ENCODE assay signal across 20 cellular contexts in the genomic region with DNA sequence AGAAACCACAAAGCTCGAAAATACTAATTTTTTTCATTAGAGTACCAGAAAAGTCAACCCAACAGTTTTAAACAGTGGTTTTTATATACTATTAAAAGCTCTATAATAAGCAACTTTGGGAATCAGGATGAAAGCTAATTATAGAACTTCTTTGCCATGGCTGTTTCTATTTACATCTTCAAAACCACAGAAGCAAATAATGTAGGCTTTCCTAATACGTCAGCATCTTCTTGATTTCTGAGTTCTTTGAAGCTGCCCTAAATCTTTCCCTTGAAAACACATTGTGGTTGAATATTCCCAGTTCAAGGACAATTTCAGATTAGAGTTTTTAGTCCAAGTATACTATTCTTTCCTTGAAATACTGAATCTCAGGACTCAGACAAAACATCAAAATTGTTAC.
DNase-seq lines count a peak whose midpoint lies in the region; ATAC-seq and TF ChIP-seq lines count a peak whose summit lies in the region.
"Had no signal": no experiment of that assay in that cellular context is flagged by ENCODE, and none has a peak within 500 bp of the region (broad histone marks: within the 10 kb centered on the region; RNA-seq: fewer than 3 reads in every experiment).

No MANE protein-coding gene starts in this region.

- H3K14ac ChIP-seq in neuronal stem cell (ENCODE audit: low read length): no peak overlapping the region

- H3K4me3 ChIP-seq in fibroblast of lung (replicated peaks in 1 of 4; ENCODE audit: control extremely low read depth in 1 of 4, insufficient read depth in 1 of 4, low read depth in 3 of 4, low read length in 4 of 4): no peak overlapping the region
- H3K4me3 ChIP-seq in neuronal stem cell (ENCODE audit: low read length in 2 of 2): no peak overlapping the region
- H3K4me3 ChIP-seq in BE2C (ENCODE audit: low read depth, low read length): no peak overlapping the region
- no peak overlapping the region for H3K4me3 ChIP-seq in Caco-2 (ENCODE audit: low read depth, low read length)
- H3K4me3 ChIP-seq: GM12878, GM23248, HAP-1 had no signal

- no peak overlapping the region for H2BK120ac ChIP-seq in neuronal stem cell (ENCODE audit: low read depth, low read length)

- H3K4me1 Mint-ChIP-seq in Caco-2 (ENCODE audit: low read depth, unreplicated experiment): no peaks in the 10 kb centered on the region
- H3K4me1 Mint-ChIP-seq: CD4-positive, CD25-positive, alpha-beta regulatory T cell; IgD-negative memory B cell had no signal

- no peak overlapping the region for H3K18ac ChIP-seq in neuronal stem cell (ENCODE audit: low read length)

- H3K27me3 Mint-ChIP-seq in Caco-2 (ENCODE audit: insufficient read depth, unreplicated experiment): peaks cover 4% of the 10 kb centered on the region
- H3K27me3 Mint-ChIP-seq: CD4-positive, CD25-positive, alpha-beta regulatory T cell; IgD-negative memory B cell had no signal

- no peaks in the 10 kb centered on the region for H3K79me1 ChIP-seq in neuronal stem cell (ENCODE audit: low read depth, low read length)

- no peak overlapping the region for H3K4me2 ChIP-seq in fibroblast of lung (ENCODE audit: extremely low read depth, insufficient read depth, low read length)
- no peak overlapping the region for H3K4me2 ChIP-seq in neuronal stem cell (ENCODE audit: insufficient read depth, low read length, poor library complexity, severe bottlenecking)

- no peak for ATAC-seq in HG02938 (IDR thresholded peaks at IDR 0.05; ENCODE audit: unreplicated experiment)
- ATAC-seq: GM12878 had no signal

- intact Hi-C loops in Caco-2 (cut with micrococcal nuclease; ENCODE audit: unreplicated experiment): no loop called here

- H3K36me3 ChIP-seq in fibroblast of lung (ENCODE audit: control insufficient read depth, insufficient read depth, low read length): no peaks in the 10 kb centered on the region
- no peaks in the 10 kb centered on the region for H3K36me3 ChIP-seq in neuronal stem cell (replicated peaks in 1 of 2; ENCODE audit: control insufficient read depth in 2 of 2, insufficient read depth in 2 of 2, low read length in 2 of 2)
- H3K36me3 ChIP-seq in BE2C: no peaks in the 10 kb centered on the region
- H3K36me3 ChIP-seq in Caco-2 (ENCODE audit: control insufficient read depth, insufficient read depth, low read length): no peaks in the 10 kb centered on the region
- H3K36me3 ChIP-seq: HAP-1 had no signal

- H3K4me1 ChIP-seq in fibroblast of lung (ENCODE audit: control insufficient read depth, extremely low read depth, insufficient read depth, low read length): no peaks in the 10 kb centered on the region
- peaks cover 0 to 10% of the 10 kb centered on the region in 2 donors for H3K4me1 ChIP-seq in neuronal stem cell (ENCODE audit: control insufficient read depth in 2 of 2, insufficient read depth in 1 of 2, low read depth in 1 of 2, low read length in 2 of 2)
- H3K4me1 ChIP-seq in BE2C: peaks cover 7% of the 10 kb centered on the region
- H3K4me1 ChIP-seq in Caco-2: no peaks in the 10 kb centered on the region
- H3K4me1 ChIP-seq: HAP-1 had no signal

- H3K27ac Mint-ChIP-seq in Caco-2 (ENCODE audit: unreplicated experiment): no peak overlapping the region
- H3K27ac Mint-ChIP-seq: CD4-positive, CD25-positive, alpha-beta regulatory T cell; IgD-negative memory B cell had no signal

- H4K20me1 ChIP-seq in fibroblast of lung (ENCODE audit: control insufficient read depth, extremely low read depth, insufficient read depth, low read length): no peaks in the 10 kb centered on the region

- H3K27ac ChIP-seq in fibroblast of lung (ENCODE audit: insufficient read depth, low read length) (no peak overlapping the region), neuronal stem cell (replicated peaks; ENCODE audit: low read length) (peak overlapping the region; percentile 70)
- H3K27ac ChIP-seq: GM23248 had no signal

- no TSS peak for BruUV-seq in Caco-2 (replicated peaks; lab: Mats Ljungman, UMichigan)

- no peak overlapping the region for H2AK5ac ChIP-seq in neuronal stem cell (ENCODE audit: low read depth, low read length)

- no peaks in the 10 kb centered on the region for H3K79me2 ChIP-seq in fibroblast of lung (ENCODE audit: control insufficient read depth, insufficient read depth, low read length)

- no peak overlapping the region for H4K8ac ChIP-seq in neuronal stem cell (ENCODE audit: low read depth, low read length)

- H3K27me3 ChIP-seq in fibroblast of lung (ENCODE audit: control insufficient read depth, insufficient read depth, low read length): peaks cover 2% of the 10 kb centered on the region
- H3K27me3 ChIP-seq in neuronal stem cell (ENCODE audit: control insufficient read depth in 3 of 3, insufficient read depth in 3 of 3, low read depth in 1 of 3, low read length in 3 of 3): peaks cover 0 to 8% (median 0%) of the 10 kb centered on the region in 3 experiments
- H3K27me3 ChIP-seq in BE2C: no peaks in the 10 kb centered on the region
- no peaks in the 10 kb centered on the region for H3K27me3 ChIP-seq in Caco-2 (replicated peaks; ENCODE audit: control insufficient read depth, insufficient read depth, low read length)

- no peak overlapping the region for H4K91ac ChIP-seq in neuronal stem cell (ENCODE audit: low read depth, low read length, poor library complexity)

- H2BK12ac ChIP-seq in neuronal stem cell (ENCODE audit: low read length): no peak overlapping the region

- no peak overlapping the region for H3K4ac ChIP-seq in neuronal stem cell (ENCODE audit: low read length)

- no peak overlapping the region for H3K23ac ChIP-seq in neuronal stem cell (ENCODE audit: low read depth, low read length, poor library complexity)

- TF ChIP-seq CTCF in fibroblast of lung (conservative IDR thresholded peaks at IDR 0.05 in 1 of 2, IDR thresholded peaks at IDR 0.05 in 1 of 2; ENCODE audit: low read depth in 1 of 2, low read length in 2 of 2): no peak
- no peak for TF ChIP-seq CTCF in BE2C (IDR thresholded peaks at IDR 0.05; ENCODE audit: low read depth, low read length)
- no peak for TF ChIP-seq CTCF in Caco-2 (IDR thresholded peaks at IDR 0.05; ENCODE audit: insufficient read depth in 1 of 2, low read depth in 1 of 2, low read length in 1 of 2, severe bottlenecking in 1 of 2, unreplicated experiment in 1 of 2)

- no peaks in the 10 kb centered on the region for H3K36me3 Mint-ChIP-seq in Caco-2 (ENCODE audit: insufficient read depth, unreplicated experiment)
- H3K36me3 Mint-ChIP-seq: CD4-positive, CD25-positive, alpha-beta regulatory T cell; IgD-negative memory B cell had no signal

- no peak overlapping the region for H2AFZ ChIP-seq in fibroblast of lung (ENCODE audit: low read length)
- no peak overlapping the region for H2AFZ ChIP-seq in neuronal stem cell (ENCODE audit: low read length)
- H2AFZ ChIP-seq: GM23248 had no signal

- H3K9ac ChIP-seq in fibroblast of lung (ENCODE audit: insufficient read depth, low read length) (no peak overlapping the region), neuronal stem cell (ENCODE audit: low read depth, low read length, poor library complexity) (no peak overlapping the region)
- H3K9ac ChIP-seq: GM23248 had no signal

- WGBS in neuronal stem cell (ENCODE audit: extremely low coverage in 2 of 2, insufficient read length in 2 of 2, insufficient replicate concordance in 1 of 2), 2 donors: no CpG with 5 or more reads among the region's 2 CpGs

- no peaks in the 10 kb centered on the region for H3K9me3 Mint-ChIP-seq in Caco-2 (ENCODE audit: unreplicated experiment)

- H2BK5ac ChIP-seq in neuronal stem cell (ENCODE audit: low read length): no peak overlapping the region

- DNase-seq in EH (ENCODE audit: low read depth) (peak; percentile 33), amniotic epithelial cell (ENCODE audit: low read depth) (peak; percentile 19), fibroblast of lung (ENCODE audit: low read depth in 2 of 2) (peak; percentile 9 to 28), neuronal stem cell (ENCODE audit: low spot score) (no peak), BE2C (no peak), C1 segment of cervical spinal cord (lab: John Stamatoyannopoulos, UW) (no peak), Caco-2 (no peak)
- DNase-seq: AML-193; CD4-positive, CD25-positive, alpha-beta regulatory T cell; DMS79; GM23248; Karpas-422; MV-4-11; NCI-H1694; NCI-H2171 treated with DMSO at 0.1 percent for 48 hours; Right ventricle myocardium superior had no signal

- no peak overlapping the region for H3K4me3 Mint-ChIP-seq in Caco-2 (ENCODE audit: unreplicated experiment)
- H3K4me3 Mint-ChIP-seq: CD4-positive, CD25-positive, alpha-beta regulatory T cell; IgD-negative memory B cell had no signal

- POLR2A ChIA-PET in Caco-2 (lab: Charles Lee): no interaction called here

- no peak overlapping the region for H2BK15ac ChIP-seq in neuronal stem cell (ENCODE audit: low read length)

- H3K9me3 ChIP-seq in fibroblast of lung (ENCODE audit: control insufficient read depth, insufficient read depth, low read depth, low read length) (no peaks in the 10 kb centered on the region), neuronal stem cell (replicated peaks in 1 of 2; ENCODE audit: control insufficient read depth in 2 of 2, insufficient read depth in 1 of 2, low read depth in 1 of 2, low read length in 2 of 2) (peaks cover 0 to 2% of the 10 kb centered on the region in 2 donors), BE2C (no peaks in the 10 kb centered on the region), Caco-2 (no peaks in the 10 kb centered on the region)
- H3K9me3 ChIP-seq: HAP-1 had no signal

- CTCF ChIA-PET in Caco-2 (lab: Charles Lee): no interaction called here

Comparison
In these comparisons a context has a peak if more than half of its experiments do, and no peak if none do; other contexts are left out.
1. DNase-seq: peak in EH (single experiment), amniotic epithelial cell (single experiment) and fibroblast of lung (2 of 2); none in neuronal stem cell (single experiment), BE2C (single experiment), C1 segment of cervical spinal cord (0 of 14) and Caco-2 (0 of 2).